Comparison of ENCODE assay signal across 34 cellular contexts in genomic region chr14:70397746-70398145, GRCh38. TPM values are rescaled to one million over a fixed set of nuclear protein-coding genes. Genes with fewer than 3 reads are reported as not detected.
"Had no signal": no experiment of that assay in that cellular context is flagged by ENCODE, and none has a peak within 500 bp of the region (broad histone marks: within the 10 kb centered on the region; RNA-seq: fewer than 3 reads in every experiment).

No MANE protein-coding gene starts in this region.

- FAIRE-seq: pancreas had no signal

- H3K4me2 ChIP-seq: smooth muscle cell had no signal

- H3K27me3 ChIP-seq: neutrophil, pancreas, spleen, suprapubic skin, testis, tibial artery, transverse colon, upper lobe of right lung had no signal

- DNase-seq: naive thymus-derived CD8-positive, alpha-beta T cell; nephron progenitor cell; nucleus accumbens; retina; right cardiac atrium; spleen; stimulated activated CD4-positive, alpha-beta T cell treated with anti-CD3 and anti-CD28 coated beads, Interleukin-12 subunit alpha, Interleukin-12 subunit beta, amount 100 ng/mL, for 4 hours; stimulated activated CD4-positive, alpha-beta T cell treated with anti-CD3 and anti-CD28 coated beads, Interleukin-1b, Interleukin-23, amount 100 ng/mL, for 48 hours; stimulated activated CD4-positive, alpha-beta T cell treated with anti-CD3 and anti-CD28 coated beads, Interleukin-4, amount 100 ng/mL, for 1 hour; stimulated activated CD4-positive, alpha-beta T cell treated with anti-CD3 and anti-CD28 coated beads, Interleukin-4, amount 100 ng/mL, for 4 hours; stimulated activated CD8-positive, alpha-beta memory T cell treated with anti-CD3 and anti-CD28 coated beads, Interleukin-4, amount 100 ng/mL, for 48 hours; stimulated activated naive CD4-positive, alpha-beta T cell; stimulated activated naive CD8-positive, alpha-beta T cell treated with anti-CD3 and anti-CD28 coated beads, Interleukin-15, amount 100 ng/mL, for 72 hours; stimulated activated naive CD8-positive, alpha-beta T cell treated with anti-CD3 and anti-CD28 coated beads, Interleukin-15, Interleukin-2, amounts not matched to agents 100 U/mL and 50 U/mL, for 24 hours; substantia nigra; testis; tibial artery; transverse colon; upper lobe of right lung had no signal

- H3K4me1 Mint-ChIP-seq: nephron progenitor cell; stimulated activated naive CD8-positive, alpha-beta T cell treated with anti-CD3 and anti-CD28 coated beads, Interleukin-15, amount 100 ng/mL, for 72 hours had no signal

- H3K36me3 ChIP-seq: neutrophil, prostate gland, transverse colon, upper lobe of right lung had no signal

- H3K9me3 Mint-ChIP-seq: natural killer cell treated with Interleukin-12 subunit alpha and Interleukin-12 subunit beta and Interleukin-15 and Interleukin-18, amount 100 ng/mL, for 72 hours; nephron progenitor cell; stimulated activated memory B cell treated with anti-CD40 and anti-IgM and Interleukin-4, amounts not matched to agents 10 μg/mL and 1 μg/mL and 100 μg/mL, for 72 hours; stimulated activated naive CD8-positive, alpha-beta T cell treated with anti-CD3 and anti-CD28 coated beads, Interleukin-15, amount 100 ng/mL, for 72 hours; type B pancreatic cell had no signal

- H3K27me3 Mint-ChIP-seq: naive thymus-derived CD8-positive, alpha-beta T cell; natural killer cell treated with Interleukin-12 subunit alpha and Interleukin-12 subunit beta and Interleukin-15 and Interleukin-18, amount 100 ng/mL, for 72 hours; stimulated activated memory B cell treated with anti-CD40 and anti-IgM and Interleukin-4, amounts not matched to agents 10 μg/mL and 1 μg/mL and 100 μg/mL, for 72 hours; stimulated activated naive CD8-positive, alpha-beta T cell treated with anti-CD3 and anti-CD28 coated beads, Interleukin-15, amount 100 ng/mL, for 72 hours; type B pancreatic cell had no signal

- H3K9me3 ChIP-seq: neutrophil, pancreas, prostate gland, suprapubic skin, testis, tibial artery, transverse colon, upper lobe of right lung had no signal

- ATAC-seq: naive thymus-derived CD8-positive, alpha-beta T cell; natural killer cell treated with Interleukin-12 subunit alpha and Interleukin-12 subunit beta and Interleukin-15 and Interleukin-18, amount 100 ng/mL, for 72 hours; pancreas; sciatic nerve; stimulated activated memory B cell treated with anti-CD40 and anti-IgM and Interleukin-4, amounts not matched to agents 10 μg/mL and 1 μg/mL and 100 μg/mL, for 72 hours; stimulated activated naive CD8-positive, alpha-beta T cell treated with anti-CD3 and anti-CD28 coated beads, Interleukin-15, amount 100 ng/mL, for 72 hours; stimulated activated naive CD8-positive, alpha-beta T cell treated with anti-CD3 and anti-CD28 coated beads, Interleukin-15, Interleukin-2, amounts not matched to agents 100 U/mL and 50 U/mL, for 24 hours had no signal

- H3K4me3 Mint-ChIP-seq: naive thymus-derived CD8-positive, alpha-beta T cell; natural killer cell treated with Interleukin-12 subunit alpha and Interleukin-12 subunit beta and Interleukin-15 and Interleukin-18, amount 100 ng/mL, for 72 hours; nephron progenitor cell; neural crest cell; stimulated activated memory B cell treated with anti-CD40 and anti-IgM and Interleukin-4, amounts not matched to agents 10 μg/mL and 1 μg/mL and 100 μg/mL, for 72 hours; stimulated activated naive CD8-positive, alpha-beta T cell treated with anti-CD3 and anti-CD28 coated beads, Interleukin-15, amount 100 ng/mL, for 72 hours; type B pancreatic cell had no signal

- H3K4me3 ChIP-seq: pancreas, prostate gland, skin epidermis, smooth muscle cell, spleen, suprapubic skin, testis, tibial artery, transverse colon, upper lobe of right lung had no signal

- H3K36me3 Mint-ChIP-seq: natural killer cell treated with Interleukin-12 subunit alpha and Interleukin-12 subunit beta and Interleukin-15 and Interleukin-18, amount 100 ng/mL, for 72 hours had no signal

- H3K4me1 ChIP-seq: pancreas, prostate gland, spleen, suprapubic skin, testis, tibial artery, upper lobe of right lung had no signal

- H3K27ac ChIP-seq: neutrophil, pancreas, prostate gland, skin epidermis, spleen, suprapubic skin, testis, tibial artery, transverse colon, upper lobe of right lung had no signal

- H3K27ac Mint-ChIP-seq: naive thymus-derived CD8-positive, alpha-beta T cell; natural killer cell treated with Interleukin-12 subunit alpha and Interleukin-12 subunit beta and Interleukin-15 and Interleukin-18, amount 100 ng/mL, for 72 hours; nephron progenitor cell; stimulated activated memory B cell treated with anti-CD40 and anti-IgM and Interleukin-4, amounts not matched to agents 10 μg/mL and 1 μg/mL and 100 μg/mL, for 72 hours; stimulated activated naive CD8-positive, alpha-beta T cell treated with anti-CD3 and anti-CD28 coated beads, Interleukin-15, amount 100 ng/mL, for 72 hours; type B pancreatic cell had no signal

RNA-seq across cellular contexts. Expression of gene ADAM21, which starts 54.2 kb away (rescaled TPM):
- total RNA-seq: neural crest cell, omental fat pad, osteocyte, posterior vena cava, sciatic nerve, smooth muscle cell, suprapubic skin, transverse colon, upper lobe of right lung, urinary bladder had no signal
- polyA plus RNA-seq: smooth muscle cell had no signal
